8 cellular contexts compared by ENCODE assay signal in the genomic region with DNA sequence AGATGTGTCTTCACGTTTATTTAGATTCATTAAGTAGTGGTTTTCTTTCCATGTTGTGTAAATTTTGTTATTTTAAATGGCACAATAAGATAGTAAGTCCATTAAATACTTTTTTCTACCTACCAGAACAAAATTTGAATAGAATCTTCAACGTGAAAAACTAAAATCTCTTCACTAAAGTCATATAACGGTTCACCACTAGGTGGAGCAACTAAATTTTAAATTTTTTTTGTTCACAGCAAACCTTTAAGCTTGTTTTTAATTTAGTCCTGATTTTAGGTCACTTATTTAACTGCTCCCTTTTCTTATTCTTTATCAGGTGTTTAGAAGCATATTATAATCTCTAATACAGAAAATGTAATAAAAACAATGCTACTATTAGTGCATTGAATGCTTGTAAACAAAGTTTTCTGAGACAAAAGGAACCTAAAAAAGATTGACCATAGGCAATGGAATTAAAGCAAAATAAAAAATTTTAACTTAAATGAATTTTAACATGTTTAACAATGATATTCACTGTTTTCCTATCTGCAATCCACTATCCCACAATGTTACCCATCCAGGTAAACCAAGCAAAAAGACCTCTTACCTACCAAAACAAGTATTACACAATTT. TPM values are rescaled to one million over a fixed set of nuclear protein-coding genes. Genes with fewer than 3 reads are reported as not detected.
DNase-seq lines count a peak whose midpoint lies in the region; ATAC-seq, FAIRE-seq and TF ChIP-seq lines count a peak whose summit lies in the region.

No MANE protein-coding gene starts in this region.

- H3K9ac ChIP-seq in adipocyte (ENCODE audit: low read length) (no peak overlapping the region), kidney (ENCODE audit: low read length in 2 of 2) (no peak overlapping the region)

- intact Hi-C loops in kidney (cut with DNase I) = no loop called here

- DNase-seq in HT-29 (ENCODE audit: low spot score) (peak; percentile 69), adipocyte (ENCODE audit: low read depth) (peak; percentile 79), kidney (no peak), KG1 (lab: John Stamatoyannopoulos, UW) (no peak), ureter (ENCODE audit: low spot score) (no peak)

- H3K36me3 ChIP-seq in adipocyte (ENCODE audit: control insufficient read depth, insufficient read depth, low read length, severe bottlenecking) (no peaks in the 10 kb centered on the region), kidney (ENCODE audit: control insufficient read depth in 1 of 2, insufficient read depth in 2 of 2, low read length in 2 of 2) (no peaks in the 10 kb centered on the region)

- TF ChIP-seq CTCF in C4-2B (conservative IDR thresholded peaks at IDR 0.05) = peak; percentile 78
- peak; percentile 53 for TF ChIP-seq CTCF in kidney (IDR thresholded peaks at IDR 0.05; ENCODE audit: borderline replicate concordance, extremely low read depth, insufficient read depth)

- no peak overlapping the region for H3K27ac ChIP-seq in C4-2B
- H3K27ac ChIP-seq in kidney (ENCODE audit: low read depth in 2 of 2, low read length in 2 of 2) = no peak overlapping the region

- no peak for ATAC-seq in HG02973 (IDR thresholded peaks at IDR 0.05; ENCODE audit: unreplicated experiment)
- ATAC-seq in GM21529 (IDR thresholded peaks at IDR 0.05; ENCODE audit: unreplicated experiment) = no peak

- H3K4me1 ChIP-seq in adipocyte (ENCODE audit: control insufficient read depth, insufficient read depth, low read length) (no peaks in the 10 kb centered on the region), kidney (ENCODE audit: control insufficient read depth in 1 of 2, insufficient read depth in 1 of 2, low read depth in 1 of 2, low read length in 2 of 2) (no peaks in the 10 kb centered on the region)

- FAIRE-seq in kidney (lab: Jason Lieb, UNC) = peak; percentile 93

- H3K9me3 ChIP-seq in adipocyte (ENCODE audit: control insufficient read depth, low read length) (no peaks in the 10 kb centered on the region), kidney (ENCODE audit: control insufficient read depth in 1 of 2, low read length in 2 of 2) (no peaks in the 10 kb centered on the region)

- no peak overlapping the region for H3K4me3 ChIP-seq in adipocyte (ENCODE audit: low read length)
- no peak overlapping the region for H3K4me3 ChIP-seq in kidney (ENCODE audit: low read length in 2 of 2)

- H3K27me3 ChIP-seq in adipocyte (replicated peaks; ENCODE audit: control insufficient read depth, insufficient read depth, low read length) = no peaks in the 10 kb centered on the region

RNA-seq across cellular contexts. Expression of a gene that starts 28.3 kb away (rescaled TPM):
- total RNA-seq in HT-29 (2014; rRNA removed; shearing (Covaris generic)) = 12.2 and 14.9 TPM in 2 replicates
- total RNA-seq in kidney = 49.3 TPM
- 7.3 TPM for polyA plus RNA-seq in kidney (ENCODE audit: insufficient read depth, low read depth, low replicate concordance)
- 95.4 TPM for total RNA-seq in ureter

Comparison
In these comparisons a context has a peak if more than half of its experiments do, and no peak if none do; other contexts are left out.
1. DNase-seq: peak in HT-29 (single experiment) and adipocyte (single experiment); none in kidney (single experiment), KG1 (single experiment) and ureter (single experiment).